ENCODE assay signal across 12 cellular contexts in genomic region chr4:36386691-36387090, GRCh38.
DNase-seq lines count a peak whose midpoint lies in the region; ATAC-seq, FAIRE-seq and TF ChIP-seq lines count a peak whose summit lies in the region.
"Had no signal": no experiment of that assay in that cellular context is flagged by ENCODE, and none has a peak within 500 bp of the region (broad histone marks: within the 10 kb centered on the region; RNA-seq: fewer than 3 reads in every experiment).

No MANE protein-coding gene starts in this region.

- intact Hi-C loops in activated CD4-positive, alpha-beta memory T cell treated with anti-CD3 and anti-CD28 coated beads for 36 hours (cut with micrococcal nuclease), result loop anchor here (1.0 to 2.0 kb wide), 2 partner anchors 8 to 18 kb away; no protein-coding TSS in a partner anchor
- intact Hi-C loops in GM12878 (cut with micrococcal nuclease; ENCODE audit: unreplicated experiment), result loop anchor here (2.0 kb wide), 1 partner anchor 144 kb away; no protein-coding TSS in a partner anchor

- DNase-seq in activated CD4-positive, alpha-beta memory T cell treated with anti-CD3 and anti-CD28 coated beads, Interleukin-2, amount 10 ng/mL, durations not matched to agents 7 days and 5 days, result no peak
- DNase-seq in activated CD4-positive, alpha-beta memory T cell treated with anti-CD3 and anti-CD28 coated beads for 36 hours, result no peak
- DNase-seq in GM12878 (ENCODE audit: low read depth, low spot score) (no peak), smooth muscle cell (lab: John Stamatoyannopoulos, UW; ENCODE audit: unreplicated experiment) (no peak), endodermal cell (no peak), D341Med (ENCODE audit: low spot score) (no peak)
- no peak for DNase-seq in activated effector memory CD4-positive, alpha-beta T cell treated with anti-CD3 and anti-CD28 coated beads, Interleukin-2, amount 50 U/mL, for 16 hours
- DNase-seq: GOT3, heart right ventricle, left ventricle myocardium superior had no signal

- TF ChIP-seq POLR2A in GM12878 (IDR thresholded peaks at IDR 0.05; ENCODE audit: low read depth, low read length), result no peak

- H3K4me3 Mint-ChIP-seq in activated CD4-positive, alpha-beta memory T cell treated with anti-CD3 and anti-CD28 coated beads, Interleukin-2, amount 10 ng/mL, durations not matched to agents 7 days and 5 days, result no peak overlapping the region
- no peak overlapping the region for H3K4me3 Mint-ChIP-seq in activated CD4-positive, alpha-beta memory T cell treated with anti-CD3 and anti-CD28 coated beads for 36 hours
- H3K4me3 Mint-ChIP-seq in endodermal cell, result no peak overlapping the region

- TF ChIP-seq EP300 in GM12878 (IDR thresholded peaks at IDR 0.05; ENCODE audit: borderline replicate concordance in 1 of 2, control insufficient read depth in 1 of 2, low read depth in 2 of 2, low read length in 2 of 2), result no peak

- peaks cover 4% of the 10 kb centered on the region for H3K27me3 Mint-ChIP-seq in activated CD4-positive, alpha-beta memory T cell treated with anti-CD3 and anti-CD28 coated beads, Interleukin-2, amount 10 ng/mL, durations not matched to agents 7 days and 5 days
- no peaks in the 10 kb centered on the region for H3K27me3 Mint-ChIP-seq in activated CD4-positive, alpha-beta memory T cell treated with anti-CD3 and anti-CD28 coated beads for 36 hours
- no peaks in the 10 kb centered on the region for H3K27me3 Mint-ChIP-seq in endodermal cell (ENCODE audit: insufficient read depth)

- H3K4me1 ChIP-seq in Loucy (ENCODE audit: insufficient read depth, low read length, poor library complexity, severe bottlenecking), result peaks cover 15% of the 10 kb centered on the region
- H3K4me1 ChIP-seq in GM12878 (ENCODE audit: control insufficient read depth, insufficient read depth, low read length), result peaks cover 9% of the 10 kb centered on the region; the same call in 1 of the 2 replicates
- H3K4me1 ChIP-seq in smooth muscle cell (ENCODE audit: low read depth), result peaks cover 5% of the 10 kb centered on the region
- H3K4me1 ChIP-seq in endodermal cell (ENCODE audit: control insufficient read depth, insufficient read depth, low read length), result peaks cover 3% of the 10 kb centered on the region

- SMC1A ChIA-PET in GM12878 (lab: Charles Lee; ENCODE audit: uncharacterized antibody, unreplicated experiment), result interaction anchor here (0.7 to 3.2 kb wide), 10 partner anchors 12 to 364 kb away, joined by 3 to 42 read pairs (median 4); no protein-coding TSS in a partner anchor

- no peaks in the 10 kb centered on the region for H3K79me2 ChIP-seq in Loucy (ENCODE audit: insufficient read depth, low read length)
- H3K79me2 ChIP-seq in GM12878 (ENCODE audit: control insufficient read depth, insufficient read depth, low read length), result no peaks in the 10 kb centered on the region
- no peaks in the 10 kb centered on the region for H3K79me2 ChIP-seq in smooth muscle cell (ENCODE audit: low read depth)

- H3K9me3 Mint-ChIP-seq in activated CD4-positive, alpha-beta memory T cell treated with anti-CD3 and anti-CD28 coated beads, Interleukin-2, amount 10 ng/mL, durations not matched to agents 7 days and 5 days, result peaks cover 3% of the 10 kb centered on the region
- no peaks in the 10 kb centered on the region for H3K9me3 Mint-ChIP-seq in activated CD4-positive, alpha-beta memory T cell treated with anti-CD3 and anti-CD28 coated beads for 36 hours
- no peaks in the 10 kb centered on the region for H3K9me3 Mint-ChIP-seq in endodermal cell

- POLR2A ChIA-PET in activated CD4-positive, alpha-beta memory T cell treated with anti-CD3 and anti-CD28 coated beads, Interleukin-2, amount 10 ng/mL, durations not matched to agents 7 days and 5 days (lab: Charles Lee), result interaction anchor here (2.0 to 2.2 kb wide), 2 partner anchors 8 to 143 kb away, joined by 10 to 15 read pairs; partner anchors contain the start of gene ARAP2
- POLR2A ChIA-PET in activated CD4-positive, alpha-beta memory T cell treated with anti-CD3 and anti-CD28 coated beads for 36 hours (lab: Charles Lee), result no interaction called here
- POLR2A ChIA-PET in GM12878 (lab: Charles Lee), result interaction anchor here (1.0 kb wide), 1 partner anchor 12 kb away, joined by 3 read pairs; no protein-coding TSS in a partner anchor

- RAD21 ChIA-PET in GM12878 (lab: Charles Lee; ENCODE audit: unreplicated experiment), result interaction anchor here (1.0 to 3.2 kb wide), 4 partner anchors 13 to 999 kb away, joined by 3 to 28 read pairs (median 4); no protein-coding TSS in a partner anchor

- in situ Hi-C loops in GM12878 (cut with MboI), result no loop called here

- H3K4me3 ChIP-seq in Loucy (ENCODE audit: low read length, poor library complexity, severe bottlenecking) (peak overlapping the region; percentile 55), GM12878 (no peak overlapping the region), smooth muscle cell (no peak overlapping the region), endodermal cell (ENCODE audit: low read length) (no peak overlapping the region)
- H3K4me3 ChIP-seq: heart right ventricle had no signal

- BruUV-seq in GM12878 (replicated peaks; lab: Mats Ljungman, UMichigan), result no TSS peak

- no peaks in the 10 kb centered on the region for H4K20me1 ChIP-seq in Loucy (ENCODE audit: insufficient read depth, low read length, poor library complexity, severe bottlenecking)
- no peaks in the 10 kb centered on the region for H4K20me1 ChIP-seq in GM12878 (ENCODE audit: control insufficient read depth, insufficient read depth)
- H4K20me1 ChIP-seq in smooth muscle cell (ENCODE audit: low read depth), result no peaks in the 10 kb centered on the region

- no peaks in the 10 kb centered on the region for H3K36me3 ChIP-seq in Loucy (ENCODE audit: insufficient read depth, low read length)
- H3K36me3 ChIP-seq in GM12878 (ENCODE audit: control insufficient read depth in 2 of 2, insufficient read depth in 2 of 2, low read length in 1 of 2), result no peaks in the 10 kb centered on the region
- no peaks in the 10 kb centered on the region for H3K36me3 ChIP-seq in smooth muscle cell (ENCODE audit: low read depth)
- no peaks in the 10 kb centered on the region for H3K36me3 ChIP-seq in endodermal cell (ENCODE audit: control insufficient read depth, insufficient read depth, low read length)
- H3K36me3 ChIP-seq: heart right ventricle had no signal

- H3K36me3 Mint-ChIP-seq in activated CD4-positive, alpha-beta memory T cell treated with anti-CD3 and anti-CD28 coated beads, Interleukin-2, amount 10 ng/mL, durations not matched to agents 7 days and 5 days (ENCODE audit: low read depth), result no peaks in the 10 kb centered on the region
- H3K36me3 Mint-ChIP-seq in activated CD4-positive, alpha-beta memory T cell treated with anti-CD3 and anti-CD28 coated beads for 36 hours, result no peaks in the 10 kb centered on the region
- no peaks in the 10 kb centered on the region for H3K36me3 Mint-ChIP-seq in endodermal cell (ENCODE audit: low read depth)

- peak; percentile 45 for TF ChIP-seq RAD21 in GM12878 (IDR thresholded peaks at IDR 0.05; ENCODE audit: insufficient read depth, low read depth, low read length)

- peak overlapping the region; percentile 63 for H3K4me2 ChIP-seq in Loucy (ENCODE audit: low read depth, low read length, poor library complexity, severe bottlenecking)
- H3K4me2 ChIP-seq in GM12878 (ENCODE audit: control insufficient read depth, insufficient read depth), result peak overlapping the region; percentile 61
- no peak overlapping the region for H3K4me2 ChIP-seq in smooth muscle cell

- peak; percentile 43 for TF ChIP-seq CTCF in Loucy (conservative IDR thresholded peaks at IDR 0.05; ENCODE audit: low read length)
- peak in 1 of 3 experiments; percentile 24; a peak in 1 of 6 replicates for TF ChIP-seq CTCF in GM12878 (IDR thresholded peaks at IDR 0.05 in 2 of 3, conservative IDR thresholded peaks at IDR 0.05 in 1 of 3; ENCODE audit: control insufficient read depth in 2 of 3, extremely low read depth in 1 of 3, insufficient read depth in 1 of 3, low read depth in 3 of 3, low read length in 3 of 3)
- peak; percentile 21 for TF ChIP-seq CTCF in smooth muscle cell (IDR thresholded peaks at IDR 0.05; ENCODE audit: borderline replicate concordance, insufficient read depth, poor library complexity, severe bottlenecking)
- no peak for TF ChIP-seq CTCF in endodermal cell (conservative IDR thresholded peaks at IDR 0.05)

- peak; percentile 14; the same call in 2 of the 3 replicates for ATAC-seq in GM12878

- peaks cover 26% of the 10 kb centered on the region for H3K4me1 Mint-ChIP-seq in activated CD4-positive, alpha-beta memory T cell treated with anti-CD3 and anti-CD28 coated beads, Interleukin-2, amount 10 ng/mL, durations not matched to agents 7 days and 5 days
- peaks cover 22% of the 10 kb centered on the region for H3K4me1 Mint-ChIP-seq in activated CD4-positive, alpha-beta memory T cell treated with anti-CD3 and anti-CD28 coated beads for 36 hours (ENCODE audit: low read depth)
- peaks cover 10% of the 10 kb centered on the region for H3K4me1 Mint-ChIP-seq in endodermal cell

- H2AFZ ChIP-seq in Loucy (ENCODE audit: low read length) (peak overlapping the region; percentile 97; the same call in 1 of the 2 replicates), GM12878 (ENCODE audit: control insufficient read depth, low read depth, low read length) (no peak overlapping the region), smooth muscle cell (ENCODE audit: low read depth) (no peak overlapping the region)

- H3K9ac ChIP-seq in Loucy (ENCODE audit: low read depth, low read length, poor library complexity, severe bottlenecking) (peak overlapping the region; percentile 28), GM12878 (ENCODE audit: control insufficient read depth, insufficient read depth, low read length) (no peak overlapping the region), smooth muscle cell (ENCODE audit: low read depth) (no peak overlapping the region), endodermal cell (ENCODE audit: extremely low read depth, low read length, poor library complexity, severe bottlenecking) (no peak overlapping the region)

- 0 out of 2 replicates have a peak overlapping the region, but pooled peaks have one; percentile 20 for H3K27ac ChIP-seq in GM12878 (ENCODE audit: control insufficient read depth, insufficient read depth)
- H3K27ac ChIP-seq in smooth muscle cell (ENCODE audit: low read depth), result no peak overlapping the region
- H3K27ac ChIP-seq in endodermal cell (ENCODE audit: low read depth, low read length), result no peak overlapping the region

- H3F3A ChIP-seq in Loucy (ENCODE audit: low read depth), result no peaks in the 10 kb centered on the region
- peaks cover 2% of the 10 kb centered on the region for H3F3A ChIP-seq in smooth muscle cell (ENCODE audit: low read depth)

- H3K9me3 ChIP-seq in Loucy (ENCODE audit: insufficient read depth, low read depth, low read length) (no peaks in the 10 kb centered on the region), GM12878 (replicated peaks; ENCODE audit: control insufficient read depth, insufficient read depth, low read length) (no peaks in the 10 kb centered on the region), smooth muscle cell (replicated peaks; ENCODE audit: low read depth) (no peaks in the 10 kb centered on the region), endodermal cell (ENCODE audit: control insufficient read depth, low read length) (no peaks in the 10 kb centered on the region)
- H3K9me3 ChIP-seq: heart right ventricle had no signal

- H3K9me2 ChIP-seq in Loucy (replicated peaks; ENCODE audit: low read depth, low read length), result no peaks in the 10 kb centered on the region

- CTCF ChIA-PET in activated CD4-positive, alpha-beta memory T cell treated with anti-CD3 and anti-CD28 coated beads, Interleukin-2, amount 10 ng/mL, durations not matched to agents 7 days and 5 days (lab: Charles Lee), result interaction anchor here (1.5 to 3.1 kb wide), 2 partner anchors 8 to 12 kb away, joined by 4 to 16 read pairs; no protein-coding TSS in a partner anchor
- CTCF ChIA-PET in activated CD4-positive, alpha-beta memory T cell treated with anti-CD3 and anti-CD28 coated beads for 36 hours (lab: Charles Lee), result interaction anchor here (1.1 to 3.1 kb wide), 3 partner anchors 12 to 141 kb away, joined by 3 to 20 read pairs (median 4); no protein-coding TSS in a partner anchor
- CTCF ChIA-PET in GM12878 (lab: Yijun Ruan, JAX), result interaction anchor here (0.5 to 5.7 kb wide), 6 partner anchors 12 to 1004 kb away, joined by 3 to 50 read pairs (median 4); no protein-coding TSS in a partner anchor

- H3K27me3 ChIP-seq in Loucy (ENCODE audit: insufficient read depth, low read length, poor library complexity, severe bottlenecking), result no peaks in the 10 kb centered on the region
- H3K27me3 ChIP-seq in GM12878 (replicated peaks in 1 of 2; ENCODE audit: control insufficient read depth in 2 of 2, insufficient read depth in 2 of 2, low read length in 1 of 2), result no peaks in the 10 kb centered on the region
- no peaks in the 10 kb centered on the region for H3K27me3 ChIP-seq in smooth muscle cell (ENCODE audit: low read depth)
- no peaks in the 10 kb centered on the region for H3K27me3 ChIP-seq in endodermal cell (ENCODE audit: control insufficient read depth, insufficient read depth, low read length, poor library complexity, severe bottlenecking)

- peak overlapping the region; percentile 86 for H3K27ac Mint-ChIP-seq in activated CD4-positive, alpha-beta memory T cell treated with anti-CD3 and anti-CD28 coated beads, Interleukin-2, amount 10 ng/mL, durations not matched to agents 7 days and 5 days
- H3K27ac Mint-ChIP-seq in activated CD4-positive, alpha-beta memory T cell treated with anti-CD3 and anti-CD28 coated beads for 36 hours, result no peak overlapping the region
- no peak overlapping the region for H3K27ac Mint-ChIP-seq in endodermal cell

- no peak for FAIRE-seq in GM12878 (lab: Jason Lieb, UNC)
- FAIRE-seq: bronchial epithelial cell had no signal
